In the genomic region with DNA sequence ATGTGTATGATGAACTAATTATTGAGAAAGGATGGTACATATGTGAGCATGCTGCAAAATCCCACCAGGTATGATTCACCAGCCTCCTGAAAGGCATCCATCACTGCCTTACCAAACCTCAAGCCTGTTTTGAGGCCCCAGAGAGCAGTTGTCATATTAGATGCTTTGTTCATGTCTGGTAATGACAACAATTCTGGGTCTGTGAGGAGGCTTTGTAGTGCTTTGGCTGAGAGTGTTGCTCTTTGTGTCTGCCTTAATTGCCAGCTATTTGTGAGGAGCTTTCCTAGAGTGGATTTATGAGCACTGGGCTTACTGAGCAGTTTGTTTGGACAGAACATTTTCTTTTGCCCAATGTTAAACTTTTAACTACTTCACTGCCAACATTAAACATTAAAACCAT, we compare ENCODE assay signal across 15 cellular contexts.
"Had no signal": no experiment of that assay in that cellular context is flagged by ENCODE, and none has a peak within 500 bp of the region (broad histone marks: within the 10 kb centered on the region; RNA-seq: fewer than 3 reads in every experiment).

No MANE protein-coding gene starts in this region.

- DNase-seq: effector memory CD4-positive, alpha-beta T cell; kidney glomerular epithelial cell; mucosa of descending colon; psoas muscle; sigmoid colon; small intestine; stimulated activated CD4-positive, alpha-beta T cell treated with anti-CD3 and anti-CD28 coated beads, Interleukin-12 subunit alpha, Interleukin-12 subunit beta, amount 100 ng/mL, for 4 hours; stimulated activated naive CD4-positive, alpha-beta T cell; stomach; trophoblast cell had no signal

- ATAC-seq: gastroesophageal sphincter; mucosa of descending colon; natural killer cell treated with Interleukin-12 subunit alpha and Interleukin-12 subunit beta and Interleukin-15 and Interleukin-18, amount 100 ng/mL, for 72 hours; psoas muscle had no signal

- H3K4me1 ChIP-seq: esophagus muscularis mucosa, gastroesophageal sphincter, parathyroid adenoma, psoas muscle, sigmoid colon, stomach had no signal

- H3K27ac ChIP-seq: epithelial cell of prostate, esophagus muscularis mucosa, gastroesophageal sphincter, parathyroid adenoma, psoas muscle, sigmoid colon, stomach had no signal

- H3K27me3 ChIP-seq: esophagus muscularis mucosa, gastroesophageal sphincter, sigmoid colon, stomach had no signal
